Comparison of ENCODE assay signal across 9 cellular contexts in the genomic region with DNA sequence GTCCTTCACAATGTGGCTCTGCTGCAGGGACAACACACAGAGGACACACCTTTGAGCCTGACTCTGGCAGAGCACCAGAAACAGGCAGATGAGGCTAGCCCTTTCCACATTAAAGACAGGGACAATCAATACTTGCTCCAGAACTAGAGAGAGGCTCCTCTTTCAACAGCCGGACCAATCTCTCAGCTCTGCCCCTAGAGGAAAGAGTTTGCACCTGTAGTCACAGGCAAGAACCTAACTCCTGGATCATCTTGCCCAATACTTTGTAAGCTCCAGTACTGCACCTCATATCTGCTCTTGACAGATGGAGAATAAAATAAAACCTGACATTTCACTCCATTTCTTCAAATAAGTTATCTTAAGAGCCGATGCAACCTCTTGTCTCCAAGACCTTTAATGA. TPM values are rescaled to one million over a fixed set of nuclear protein-coding genes. Genes with fewer than 3 reads are reported as not detected.
A peak's percentile ranks its signal among the peaks of the same experiment; 100 is the strongest.
DNase-seq lines count a peak whose midpoint lies in the region; ATAC-seq, FAIRE-seq and TF ChIP-seq lines count a peak whose summit lies in the region.
"Had no signal": no experiment of that assay in that cellular context is flagged by ENCODE, and none has a peak within 500 bp of the region (broad histone marks: within the 10 kb centered on the region; RNA-seq: fewer than 3 reads in every experiment).

No MANE protein-coding gene starts in this region.

- H3K4me3 ChIP-seq in GM12865 (ENCODE audit: low read depth, low read length) (no peak overlapping the region), astrocyte (ENCODE audit: insufficient read depth, low read depth, low read length) (no peak overlapping the region), dorsolateral prefrontal cortex (no peak overlapping the region)

- no peak overlapping the region for H3K9ac ChIP-seq in astrocyte (ENCODE audit: low read length)

- no peaks in the 10 kb centered on the region for H3K9me3 Mint-ChIP-seq in astrocyte (ENCODE audit: unreplicated experiment)
- H3K9me3 Mint-ChIP-seq: activated naive CD4-positive, alpha-beta T cell treated with anti-CD3 and anti-CD28 coated beads, Interleukin-2, amount 10 ng/mL, durations not matched to agents 7 days and 5 days had no signal

- H4K20me1 ChIP-seq in astrocyte (ENCODE audit: insufficient read depth, low read length), result no peaks in the 10 kb centered on the region

- H3K9me3 ChIP-seq in astrocyte (ENCODE audit: insufficient read depth, low read depth, low read length), result no peaks in the 10 kb centered on the region

- H3K4me2 ChIP-seq in astrocyte (ENCODE audit: low read length), result no peak overlapping the region

- H3K27me3 Mint-ChIP-seq in astrocyte (ENCODE audit: low read depth, unreplicated experiment), result no peaks in the 10 kb centered on the region
- H3K27me3 Mint-ChIP-seq: activated naive CD4-positive, alpha-beta T cell treated with anti-CD3 and anti-CD28 coated beads, Interleukin-2, amount 10 ng/mL, durations not matched to agents 7 days and 5 days had no signal

- H3K27ac Mint-ChIP-seq in astrocyte (ENCODE audit: unreplicated experiment), result no peak overlapping the region
- H3K27ac Mint-ChIP-seq: activated naive CD4-positive, alpha-beta T cell treated with anti-CD3 and anti-CD28 coated beads, Interleukin-2, amount 10 ng/mL, durations not matched to agents 7 days and 5 days had no signal

- no peaks in the 10 kb centered on the region for H3K27me3 ChIP-seq in astrocyte (ENCODE audit: insufficient read depth, low read length)
- peaks cover 0 to 6% (median 0%) of the 10 kb centered on the region in 45 donors for H3K27me3 ChIP-seq in dorsolateral prefrontal cortex

- H3K27ac ChIP-seq in astrocyte (ENCODE audit: low read depth, low read length) (no peak overlapping the region), dorsolateral prefrontal cortex (no peak overlapping the region)

- peak; percentile 33 for DNase-seq in GM12865 (ENCODE audit: low read depth)
- DNase-seq in astrocyte (ENCODE audit: low read depth), result no peak
- peak; percentile 31 for DNase-seq in mucosa of gallbladder (ENCODE audit: low spot score)
- DNase-seq in ecto neural progenitor cell (ENCODE audit: low spot score), result no peak
- no peak for DNase-seq in dorsolateral prefrontal cortex
- DNase-seq in cerebellum (ENCODE audit: low spot score), result no peak
- DNase-seq: activated naive CD4-positive, alpha-beta T cell treated with anti-CD3 and anti-CD28 coated beads, Interleukin-2, amount 10 ng/mL, durations not matched to agents 7 days and 5 days had no signal

- no peaks in the 10 kb centered on the region for H3K4me1 Mint-ChIP-seq in astrocyte (ENCODE audit: low read depth, unreplicated experiment)
- H3K4me1 Mint-ChIP-seq: activated naive CD4-positive, alpha-beta T cell treated with anti-CD3 and anti-CD28 coated beads, Interleukin-2, amount 10 ng/mL, durations not matched to agents 7 days and 5 days had no signal

- H3K36me3 Mint-ChIP-seq in astrocyte (ENCODE audit: low read depth, unreplicated experiment), result no peaks in the 10 kb centered on the region
- H3K36me3 Mint-ChIP-seq: activated naive CD4-positive, alpha-beta T cell treated with anti-CD3 and anti-CD28 coated beads, Interleukin-2, amount 10 ng/mL, durations not matched to agents 7 days and 5 days had no signal

- no peaks in the 10 kb centered on the region for H3K4me1 ChIP-seq in astrocyte (ENCODE audit: insufficient read depth, low read length)

- peak; percentile 56 for ATAC-seq in HG03139 (IDR thresholded peaks at IDR 0.05; ENCODE audit: unreplicated experiment)
- ATAC-seq in GM19455 (IDR thresholded peaks at IDR 0.05; ENCODE audit: unreplicated experiment), result no peak

- H3K4me3 Mint-ChIP-seq in astrocyte (ENCODE audit: unreplicated experiment), result no peak overlapping the region
- H3K4me3 Mint-ChIP-seq: activated naive CD4-positive, alpha-beta T cell treated with anti-CD3 and anti-CD28 coated beads, Interleukin-2, amount 10 ng/mL, durations not matched to agents 7 days and 5 days had no signal

- no peaks in the 10 kb centered on the region for H3K79me2 ChIP-seq in astrocyte (ENCODE audit: insufficient read depth, low read length)

- H2AFZ ChIP-seq in astrocyte (ENCODE audit: low read depth, low read length), result no peak overlapping the region

- no peaks in the 10 kb centered on the region for H3K36me3 ChIP-seq in astrocyte (ENCODE audit: insufficient read depth, low read length)

- FAIRE-seq in astrocyte (lab: Jason Lieb, UNC), result no peak

- peak; percentile 60 for TF ChIP-seq CTCF in GM12865 (IDR thresholded peaks at IDR 0.05; ENCODE audit: insufficient read depth, low read depth, low read length, missing control alignments)
- TF ChIP-seq CTCF in astrocyte (IDR thresholded peaks at IDR 0.05; ENCODE audit: insufficient read depth, low read depth, low read length), result peak; percentile 5
- peak in 4 of 56 donors; percentile 9 to 23 (median 12) for TF ChIP-seq CTCF in dorsolateral prefrontal cortex (IDR thresholded peaks at IDR 0.05 in 54 of 56, conservative IDR thresholded peaks at IDR 0.05 in 2 of 56; ENCODE audit: low read depth in 1 of 56, partially characterized antibody in 56 of 56)

- intact Hi-C loops in dorsolateral prefrontal cortex (cut with DNase I), result no loop called here

RNA-seq across cellular contexts. Expression of gene EPB41L4A, which starts 52.1 kb away (rescaled TPM):
- 8.2 and 11.1 TPM in 2 replicates for total RNA-seq in astrocyte
- total RNA-seq in mucosa of gallbladder, result 61.9 TPM
- 10 to 100 TPM in 106 of 120 experiments, 1 to 10 TPM in 14; 5.8 to 37.2 (median 15.9) TPM for total RNA-seq in dorsolateral prefrontal cortex
- total RNA-seq in cerebellum, result 130 TPM

Comparison
In these comparisons a context has a peak if more than half of its experiments do, and no peak if none do; other contexts are left out.
1. DNase-seq: peak in GM12865 (single experiment) and mucosa of gallbladder (single experiment); none in astrocyte (single experiment), ecto neural progenitor cell (single experiment), dorsolateral prefrontal cortex (0 of 10) and cerebellum (single experiment).